In the genomic region with DNA sequence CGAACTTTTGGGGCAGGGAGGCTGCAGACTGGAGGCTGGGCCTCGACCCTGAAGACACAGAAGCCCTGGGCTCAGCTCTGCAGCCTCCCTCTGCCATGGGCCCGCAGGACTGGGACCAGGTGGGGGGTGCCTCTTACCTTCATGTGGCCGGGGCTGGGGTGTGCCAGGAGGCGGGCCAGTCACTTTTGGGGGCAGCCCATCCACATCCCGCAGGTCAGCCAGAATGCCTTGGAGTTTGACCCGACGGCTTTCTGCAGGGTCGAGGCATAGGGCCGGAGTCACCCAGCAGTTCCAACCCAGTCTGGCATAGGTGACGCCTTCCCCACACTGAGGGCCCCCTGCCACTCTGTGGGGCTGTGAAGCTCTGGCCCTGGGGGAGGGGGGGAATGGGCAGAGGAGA, we compare ENCODE assay signal across 1 cellular context.
TF ChIP-seq lines count a peak whose summit lies in the region.

No MANE protein-coding gene starts in this region.

TF ChIP-seq in GM23338, 12 proteins besides CTCF, POLR2A, EP300 and RAD21 (continued from another document):
- TF ChIP-seq, protein P1, sequence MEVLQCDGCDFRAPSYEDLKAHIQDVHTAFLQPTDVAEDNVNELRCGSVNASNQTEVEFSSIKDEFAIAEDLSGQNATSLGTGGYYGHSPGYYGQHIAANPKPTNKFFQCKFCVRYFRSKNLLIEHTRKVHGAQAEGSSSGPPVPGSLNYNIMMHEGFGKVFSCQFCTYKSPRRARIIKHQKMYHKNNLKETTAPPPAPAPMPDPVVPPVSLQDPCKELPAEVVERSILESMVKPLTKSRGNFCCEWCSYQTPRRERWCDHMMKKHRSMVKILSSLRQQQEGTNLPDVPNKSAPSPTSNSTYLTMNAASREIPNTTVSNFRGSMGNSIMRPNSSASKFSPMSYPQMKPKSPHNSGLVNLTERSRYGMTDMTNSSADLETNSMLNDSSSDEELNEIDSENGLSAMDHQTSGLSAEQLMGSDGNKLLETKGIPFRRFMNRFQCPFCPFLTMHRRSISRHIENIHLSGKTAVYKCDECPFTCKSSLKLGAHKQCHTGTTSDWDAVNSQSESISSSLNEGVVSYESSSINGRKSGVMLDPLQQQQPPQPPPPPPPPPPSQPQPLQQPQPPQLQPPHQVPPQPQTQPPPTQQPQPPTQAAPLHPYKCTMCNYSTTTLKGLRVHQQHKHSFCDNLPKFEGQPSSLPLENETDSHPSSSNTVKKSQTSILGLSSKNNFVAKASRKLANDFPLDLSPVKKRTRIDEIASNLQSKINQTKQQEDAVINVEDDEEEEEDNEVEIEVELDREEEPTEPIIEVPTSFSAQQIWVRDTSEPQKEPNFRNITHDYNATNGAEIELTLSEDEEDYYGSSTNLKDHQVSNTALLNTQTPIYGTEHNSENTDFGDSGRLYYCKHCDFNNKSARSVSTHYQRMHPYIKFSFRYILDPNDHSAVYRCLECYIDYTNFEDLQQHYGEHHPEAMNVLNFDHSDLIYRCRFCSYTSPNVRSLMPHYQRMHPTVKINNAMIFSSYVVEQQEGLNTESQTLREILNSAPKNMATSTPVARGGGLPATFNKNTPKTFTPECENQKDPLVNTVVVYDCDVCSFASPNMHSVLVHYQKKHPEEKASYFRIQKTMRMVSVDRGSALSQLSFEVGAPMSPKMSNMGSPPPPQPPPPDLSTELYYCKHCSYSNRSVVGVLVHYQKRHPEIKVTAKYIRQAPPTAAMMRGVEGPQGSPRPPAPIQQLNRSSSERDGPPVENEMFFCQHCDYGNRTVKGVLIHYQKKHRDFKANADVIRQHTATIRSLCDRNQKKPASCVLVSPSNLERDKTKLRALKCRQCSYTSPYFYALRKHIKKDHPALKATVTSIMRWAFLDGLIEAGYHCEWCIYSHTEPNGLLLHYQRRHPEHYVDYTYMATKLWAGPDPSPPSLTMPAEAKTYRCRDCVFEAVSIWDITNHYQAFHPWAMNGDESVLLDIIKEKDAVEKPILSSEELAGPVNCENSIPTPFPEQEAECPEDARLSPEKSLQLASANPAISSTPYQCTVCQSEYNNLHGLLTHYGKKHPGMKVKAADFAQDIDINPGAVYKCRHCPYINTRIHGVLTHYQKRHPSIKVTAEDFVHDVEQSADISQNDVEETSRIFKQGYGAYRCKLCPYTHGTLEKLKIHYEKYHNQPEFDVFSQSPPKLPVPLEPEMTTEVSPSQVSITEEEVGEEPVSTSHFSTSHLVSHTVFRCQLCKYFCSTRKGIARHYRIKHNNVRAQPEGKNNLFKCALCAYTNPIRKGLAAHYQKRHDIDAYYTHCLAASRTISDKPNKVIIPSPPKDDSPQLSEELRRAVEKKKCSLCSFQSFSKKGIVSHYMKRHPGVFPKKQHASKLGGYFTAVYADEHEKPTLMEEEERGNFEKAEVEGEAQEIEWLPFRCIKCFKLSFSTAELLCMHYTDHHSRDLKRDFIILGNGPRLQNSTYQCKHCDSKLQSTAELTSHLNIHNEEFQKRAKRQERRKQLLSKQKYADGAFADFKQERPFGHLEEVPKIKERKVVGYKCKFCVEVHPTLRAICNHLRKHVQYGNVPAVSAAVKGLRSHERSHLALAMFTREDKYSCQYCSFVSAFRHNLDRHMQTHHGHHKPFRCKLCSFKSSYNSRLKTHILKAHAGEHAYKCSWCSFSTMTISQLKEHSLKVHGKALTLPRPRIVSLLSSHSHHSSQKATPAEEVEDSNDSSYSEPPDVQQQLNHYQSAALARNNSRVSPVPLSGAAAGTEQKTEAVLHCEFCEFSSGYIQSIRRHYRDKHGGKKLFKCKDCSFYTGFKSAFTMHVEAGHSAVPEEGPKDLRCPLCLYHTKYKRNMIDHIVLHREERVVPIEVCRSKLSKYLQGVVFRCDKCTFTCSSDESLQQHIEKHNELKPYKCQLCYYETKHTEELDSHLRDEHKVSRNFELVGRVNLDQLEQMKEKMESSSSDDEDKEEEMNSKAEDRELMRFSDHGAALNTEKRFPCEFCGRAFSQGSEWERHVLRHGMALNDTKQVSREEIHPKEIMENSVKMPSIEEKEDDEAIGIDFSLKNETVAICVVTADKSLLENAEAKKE (CRISPR knock-in tag; IDR thresholded peaks at IDR 0.05), result no peak
- TF ChIP-seq NANOG (IDR thresholded peaks at IDR 0.05; ENCODE audit: borderline replicate concordance), result no peak
- no peak for TF ChIP-seq JUNB (IDR thresholded peaks at IDR 0.05; ENCODE audit: unreplicated experiment)
